In the genomic region with DNA sequence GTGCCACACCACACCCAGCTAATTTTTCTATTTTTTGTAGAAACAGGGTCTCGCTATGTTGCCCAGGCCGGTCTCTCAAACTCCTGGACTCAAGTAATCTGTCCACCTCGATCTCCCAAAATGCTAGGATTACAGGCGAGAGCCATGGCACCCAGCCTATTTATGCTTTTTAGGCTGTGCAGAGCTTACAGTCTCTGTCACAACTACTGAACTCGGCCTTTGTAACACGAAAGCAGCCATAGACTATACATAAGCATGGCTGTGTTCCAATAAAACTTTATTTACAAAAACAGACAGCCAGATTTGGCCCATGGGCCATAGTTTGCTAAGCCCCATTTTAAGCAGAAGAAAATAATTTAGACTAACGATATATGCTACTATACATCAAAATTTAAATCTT, we compare ENCODE assay signal across 17 cellular contexts. TPM values are rescaled to one million over a fixed set of nuclear protein-coding genes. Genes with fewer than 3 reads are reported as not detected.
DNase-seq lines count a peak whose midpoint lies in the region; ATAC-seq and TF ChIP-seq lines count a peak whose summit lies in the region.
"Had no signal": no experiment of that assay in that cellular context is flagged by ENCODE, and none has a peak within 500 bp of the region (broad histone marks: within the 10 kb centered on the region; RNA-seq: fewer than 3 reads in every experiment).

No MANE protein-coding gene starts in this region.

- no peaks in the 10 kb centered on the region for H3K27me3 Mint-ChIP-seq in naive thymus-derived CD8-positive, alpha-beta T cell
- H3K27me3 Mint-ChIP-seq: activated naive CD4-positive, alpha-beta T cell treated with anti-CD3 and anti-CD28 coated beads, Interleukin-2, amount 50 U/mL, for 24 hours; type B pancreatic cell had no signal

- H3K27me3 ChIP-seq in heart right ventricle (no peaks in the 10 kb centered on the region), gastroesophageal sphincter (no peaks in the 10 kb centered on the region), prostate gland (replicated peaks; ENCODE audit: insufficient read depth) (no peaks in the 10 kb centered on the region), uterus (no peaks in the 10 kb centered on the region)

- no peak for TF ChIP-seq EP300 in gastroesophageal sphincter (IDR thresholded peaks at IDR 0.05)

- ATAC-seq in heart right ventricle (peak in 1 of 8 donors; percentile 6), gastroesophageal sphincter (peak; percentile 7), HG03469 (IDR thresholded peaks at IDR 0.05; ENCODE audit: unreplicated experiment) (no peak)
- ATAC-seq in naive thymus-derived CD8-positive, alpha-beta T cell = no peak
- ATAC-seq: CD8-positive, alpha-beta T cell; WTC11 had no signal

- H3K4me1 Mint-ChIP-seq in naive thymus-derived CD8-positive, alpha-beta T cell = no peaks in the 10 kb centered on the region
- H3K4me1 Mint-ChIP-seq: activated naive CD4-positive, alpha-beta T cell treated with anti-CD3 and anti-CD28 coated beads, Interleukin-2, amount 50 U/mL, for 24 hours; WTC11 had no signal

- H3K27ac ChIP-seq in heart right ventricle = peak overlapping the region; percentile 50 to 71 (median 66)
- H3K27ac ChIP-seq in gastroesophageal sphincter = peak overlapping the region; percentile 24 to 79 (median 76)
- peak overlapping the region; percentile 31 to 63 for H3K27ac ChIP-seq in prostate gland
- peak overlapping the region; percentile 83 to 91 for H3K27ac ChIP-seq in uterus
- H3K27ac ChIP-seq: KMS-11 had no signal

- no peak overlapping the region for H3K27ac Mint-ChIP-seq in naive thymus-derived CD8-positive, alpha-beta T cell
- H3K27ac Mint-ChIP-seq: activated naive CD4-positive, alpha-beta T cell treated with anti-CD3 and anti-CD28 coated beads, Interleukin-2, amount 50 U/mL, for 24 hours; CD8-positive, alpha-beta T cell; type B pancreatic cell; WTC11 had no signal

- TF ChIP-seq POLR2A in gastroesophageal sphincter (IDR thresholded peaks at IDR 0.05) (no peak), prostate gland (IDR thresholded peaks at IDR 0.05) (no peak), uterus (IDR thresholded peaks at IDR 0.05) (no peak)

- H3K36me3 ChIP-seq in heart right ventricle (peaks cover 0 to 100% (median 37%) of the 10 kb centered on the region in 9 donors), gastroesophageal sphincter (peaks cover 0 to 98% of the 10 kb centered on the region in 2 donors), prostate gland (no peaks in the 10 kb centered on the region), uterus (no peaks in the 10 kb centered on the region)

- intact Hi-C loops in heart right ventricle (cut with DNase I) = no loop called here
- intact Hi-C loops in cardiac septum (cut with DNase I) = no loop called here
- intact Hi-C loops in prostate gland (cut with DNase I) = no loop called here
- intact Hi-C loops in uterus (cut with DNase I; ENCODE audit: low total_unique reads) = no loop called here

- POLR2A ChIA-PET in naive thymus-derived CD8-positive, alpha-beta T cell (lab: Charles Lee) = interaction anchor here (0.5 to 0.6 kb wide), 2 partner anchors 472 to 488 kb away, joined by 3 to 8 read pairs; no protein-coding TSS in a partner anchor

- H3K4me3 ChIP-seq in heart right ventricle (no peak overlapping the region), gastroesophageal sphincter (no peak overlapping the region), prostate gland (no peak overlapping the region), uterus (no peak overlapping the region)

- H3K9me3 ChIP-seq in heart right ventricle = no peaks in the 10 kb centered on the region
- no peaks in the 10 kb centered on the region for H3K9me3 ChIP-seq in gastroesophageal sphincter
- H3K9me3 ChIP-seq in prostate gland = no peaks in the 10 kb centered on the region
- no peaks in the 10 kb centered on the region for H3K9me3 ChIP-seq in uterus

- peaks cover 0 to 45% (median 11%) of the 10 kb centered on the region in 9 donors for H3K4me1 ChIP-seq in heart right ventricle
- H3K4me1 ChIP-seq in gastroesophageal sphincter = peaks cover 0 to 24% (median 0%) of the 10 kb centered on the region in 3 donors
- no peaks in the 10 kb centered on the region for H3K4me1 ChIP-seq in prostate gland (replicated peaks)
- H3K4me1 ChIP-seq in uterus = no peaks in the 10 kb centered on the region

- TF ChIP-seq CTCF in heart right ventricle (IDR thresholded peaks at IDR 0.05) (no peak), gastroesophageal sphincter (IDR thresholded peaks at IDR 0.05) (no peak), prostate gland (IDR thresholded peaks at IDR 0.05) (no peak), uterus (IDR thresholded peaks at IDR 0.05) (no peak)

- H3K9me3 Mint-ChIP-seq in naive thymus-derived CD8-positive, alpha-beta T cell = no peaks in the 10 kb centered on the region
- H3K9me3 Mint-ChIP-seq: activated naive CD4-positive, alpha-beta T cell treated with anti-CD3 and anti-CD28 coated beads, Interleukin-2, amount 50 U/mL, for 24 hours; CD8-positive, alpha-beta T cell; WTC11 had no signal

- H3K4me3 Mint-ChIP-seq in naive thymus-derived CD8-positive, alpha-beta T cell = no peak overlapping the region
- H3K4me3 Mint-ChIP-seq: activated naive CD4-positive, alpha-beta T cell treated with anti-CD3 and anti-CD28 coated beads, Interleukin-2, amount 50 U/mL, for 24 hours; CD8-positive, alpha-beta T cell; type B pancreatic cell; WTC11 had no signal

- DNase-seq in heart right ventricle (no peak), cardiac septum (ENCODE audit: low spot score) (no peak), prostate gland (ENCODE audit: low spot score) (no peak), uterus (peak in 1 of 2 donors; percentile 46), glomerular visceral epithelial cell (ENCODE audit: extremely low spot score) (no peak)
- DNase-seq in naive thymus-derived CD8-positive, alpha-beta T cell = no peak
- DNase-seq: 8988T; CD8-positive, alpha-beta T cell; cerebellar nuclear complex; NCI-H1436 treated with DMSO at 0.1 percent for 48 hours; T-helper 1 cell had no signal

- 87 to 89% methylated on average over 7 of the region's 7 CpGs for WGBS in heart right ventricle, 2 donors
- 74 to 75% methylated on average over 6 to 7 of the region's 7 CpGs for WGBS in gastroesophageal sphincter (ENCODE audit: low coverage in 1 of 2), 2 donors
- 72% methylated on average over 7 of the region's 7 CpGs for WGBS in prostate gland

- no peaks in the 10 kb centered on the region for H3K36me3 Mint-ChIP-seq in naive thymus-derived CD8-positive, alpha-beta T cell
- H3K36me3 Mint-ChIP-seq: activated naive CD4-positive, alpha-beta T cell treated with anti-CD3 and anti-CD28 coated beads, Interleukin-2, amount 50 U/mL, for 24 hours; CD8-positive, alpha-beta T cell; WTC11 had no signal

RNA-seq across cellular contexts. Expression of gene NID1, which starts 54.4 kb away (rescaled TPM):
- total RNA-seq in heart right ventricle = 100 to 1,000 TPM in 1 of 10 donors, 10 to 100 TPM in 9; 33.5 to 120 (median 44.4) TPM
- 10 to 100 TPM; 30.2 to 68.9 TPM for polyA plus RNA-seq in heart right ventricle
- total RNA-seq in cardiac septum = 42.1 TPM
- total RNA-seq in gastroesophageal sphincter = 100 to 1,000 TPM; 139 to 322 (median 244) TPM
- 10 to 100 TPM; 21.6 to 74.9 TPM for total RNA-seq in prostate gland
- total RNA-seq in uterus = 100 to 1,000 TPM in 3 of 4 donors, 10 to 100 TPM in 1; 70.7 to 252 (median 184) TPM
- under 1 TPM in 1 of 2 experiments, not detected in 1; 0.08 TPM for total RNA-seq in naive thymus-derived CD8-positive, alpha-beta T cell
- polyA plus RNA-seq in naive thymus-derived CD8-positive, alpha-beta T cell = not detected
- total RNA-seq: CD8-positive, alpha-beta T cell had no signal

Comparison
In these comparisons a context has a peak if more than half of its experiments do, and no peak if none do; other contexts are left out.
1. RNA of gene NID1, which starts 54.4 kb away (total RNA-seq): 139 to 322 TPM in gastroesophageal sphincter, 70.7 to 252 TPM in uterus, 21.6 to 74.9 TPM in prostate gland, 33.5 to 120 TPM in heart right ventricle and 42.1 TPM in cardiac septum (single experiment); 0.08 TPM in naive thymus-derived CD8-positive, alpha-beta T cell; every median in the first group is over 10 times any median in the second.
2. Peak in every context shown above with its lines, with median percentiles within 50 percentile points of each other: H3K27ac ChIP-seq.